Comparison of ENCODE assay signal across 11 cellular contexts in the genomic region with DNA sequence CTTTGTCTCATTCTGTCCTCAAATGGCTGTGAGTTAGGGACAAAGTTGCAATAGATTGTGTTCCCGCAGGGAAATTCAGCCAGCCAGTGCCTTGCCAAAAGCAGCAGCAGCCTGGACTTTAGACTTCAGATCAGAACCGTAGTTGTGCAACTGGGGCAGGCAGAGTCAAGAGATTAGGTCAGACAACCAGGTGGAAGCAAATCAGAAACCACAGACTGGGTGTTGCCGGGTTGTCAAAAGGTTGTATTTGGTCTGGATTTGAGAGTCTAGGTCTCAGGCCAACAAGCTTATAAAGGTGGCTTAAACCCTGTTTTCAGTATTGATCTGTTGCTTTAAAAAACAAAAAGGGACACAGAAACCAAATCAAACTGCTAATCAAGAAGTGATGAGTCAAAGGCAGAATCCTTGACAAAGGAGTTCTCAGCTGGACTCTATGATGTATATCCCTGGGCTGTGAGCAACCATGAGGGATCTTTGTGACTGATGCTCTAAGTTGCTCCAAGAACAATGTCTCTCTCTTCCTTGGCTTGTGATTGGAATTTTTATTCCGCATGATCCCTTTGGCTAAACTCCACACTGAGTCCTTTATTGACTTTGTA. TPM values are rescaled to one million over a fixed set of nuclear protein-coding genes. Genes with fewer than 3 reads are reported as not detected.
A peak's percentile ranks its signal among the peaks of the same experiment; 100 is the strongest.
DNase-seq lines count a peak whose midpoint lies in the region; ATAC-seq, FAIRE-seq and TF ChIP-seq lines count a peak whose summit lies in the region.
"Had no signal": no experiment of that assay in that cellular context is flagged by ENCODE, and none has a peak within 500 bp of the region (broad histone marks: within the 10 kb centered on the region; RNA-seq: fewer than 3 reads in every experiment).

No MANE protein-coding gene starts in this region.

- no peak for TF ChIP-seq CTCF in D721Med (IDR thresholded peaks at IDR 0.05; ENCODE audit: insufficient read depth, missing control alignments)

- FAIRE-seq in D721Med (lab: Jason Lieb, UNC), result no peak

- DNase-seq in amniotic epithelial cell (ENCODE audit: low read depth) (peak; percentile 68), left ventricle myocardium superior (peak; percentile 57), stromal cell of bone marrow (ENCODE audit: low read depth) (peak; percentile 40), DMS114 treated with DMSO at 0.1 percent for 48 hours (lab: John Stamatoyannopoulos, UW; ENCODE audit: unreplicated experiment) (no peak), D721Med (ENCODE audit: insufficient read length, low spot score) (no peak)
- no peak for DNase-seq in activated T-helper 2 cell treated with anti-CD3 and anti-CD28 coated beads, Interferon-gamma antibody, Interleukin-2, Interleukin-4, amounts not matched to agents 10 μg/mL and 5 μg/mL and 100 μg/mL, durations not matched to agents 14 hours and 24 hours and 36 hours (ENCODE audit: low spot score)
- DNase-seq: H7; NCI-H1436; stimulated activated CD4-positive, alpha-beta T cell treated with anti-CD3 and anti-CD28 coated beads, Interleukin-1b, Interleukin-23, amount 100 ng/mL, for 48 hours had no signal

- ATAC-seq in HG02852 (IDR thresholded peaks at IDR 0.05; ENCODE audit: unreplicated experiment) (peak; percentile 58), left ventricle myocardium superior (peak; percentile 87), GM19455 (IDR thresholded peaks at IDR 0.05; ENCODE audit: unreplicated experiment) (no peak)

- no peak overlapping the region for H3K4me3 Mint-ChIP-seq in activated T-helper 2 cell treated with anti-CD3 and anti-CD28 coated beads, Interferon-gamma antibody, Interleukin-2, Interleukin-4, amounts not matched to agents 10 μg/mL and 5 μg/mL and 100 μg/mL, durations not matched to agents 14 hours and 24 hours and 36 hours (ENCODE audit: low read depth)

- no peaks in the 10 kb centered on the region for H3K4me1 Mint-ChIP-seq in activated T-helper 2 cell treated with anti-CD3 and anti-CD28 coated beads, Interferon-gamma antibody, Interleukin-2, Interleukin-4, amounts not matched to agents 10 μg/mL and 5 μg/mL and 100 μg/mL, durations not matched to agents 14 hours and 24 hours and 36 hours (ENCODE audit: low read depth)

- intact Hi-C loops in left ventricle myocardium superior (cut with micrococcal nuclease), result no loop called here
- intact Hi-C loops in activated T-helper 2 cell treated with anti-CD3 and anti-CD28 coated beads, Interferon-gamma antibody, Interleukin-2, Interleukin-4, amounts not matched to agents 10 μg/mL and 5 μg/mL and 100 μg/mL, durations not matched to agents 14 hours and 24 hours and 36 hours (cut with micrococcal nuclease), result no loop called here

- H3K36me3 Mint-ChIP-seq in activated T-helper 2 cell treated with anti-CD3 and anti-CD28 coated beads, Interferon-gamma antibody, Interleukin-2, Interleukin-4, amounts not matched to agents 10 μg/mL and 5 μg/mL and 100 μg/mL, durations not matched to agents 14 hours and 24 hours and 36 hours (ENCODE audit: low read depth), result no peaks in the 10 kb centered on the region

- no peak overlapping the region for H3K27ac Mint-ChIP-seq in activated T-helper 2 cell treated with anti-CD3 and anti-CD28 coated beads, Interferon-gamma antibody, Interleukin-2, Interleukin-4, amounts not matched to agents 10 μg/mL and 5 μg/mL and 100 μg/mL, durations not matched to agents 14 hours and 24 hours and 36 hours

- no peaks in the 10 kb centered on the region for H3K9me3 Mint-ChIP-seq in activated T-helper 2 cell treated with anti-CD3 and anti-CD28 coated beads, Interferon-gamma antibody, Interleukin-2, Interleukin-4, amounts not matched to agents 10 μg/mL and 5 μg/mL and 100 μg/mL, durations not matched to agents 14 hours and 24 hours and 36 hours

- H3K27me3 Mint-ChIP-seq in activated T-helper 2 cell treated with anti-CD3 and anti-CD28 coated beads, Interferon-gamma antibody, Interleukin-2, Interleukin-4, amounts not matched to agents 10 μg/mL and 5 μg/mL and 100 μg/mL, durations not matched to agents 14 hours and 24 hours and 36 hours (ENCODE audit: low read depth), result peaks cover 3% of the 10 kb centered on the region

RNA-seq across cellular contexts. Expression of a gene that starts 21.0 kb away (rescaled TPM):
- total RNA-seq in left ventricle myocardium superior, result 28.3 TPM
- 14.9 and 17.1 TPM in 2 replicates for total RNA-seq in activated T-helper 2 cell treated with anti-CD3 and anti-CD28 coated beads, Interferon-gamma antibody, Interleukin-2, Interleukin-4, amounts not matched to agents 10 μg/mL and 5 μg/mL and 100 μg/mL, durations not matched to agents 14 hours and 24 hours and 36 hours

Comparison
In these comparisons a context has a peak if more than half of its experiments do, and no peak if none do; other contexts are left out.
1. DNase-seq: peak in amniotic epithelial cell (single experiment), left ventricle myocardium superior (single experiment) and stromal cell of bone marrow (single experiment); none in activated T-helper 2 cell treated with anti-CD3 and anti-CD28 coated beads, Interferon-gamma antibody, Interleukin-2, Interleukin-4, amounts not matched to agents 10 μg/mL and 5 μg/mL and 100 μg/mL, durations not matched to agents 14 hours and 24 hours and 36 hours (single experiment), DMS114 treated with DMSO at 0.1 percent for 48 hours (single experiment) and D721Med (single experiment).